ENCODE assay signal across 8 cellular contexts in the genomic region with DNA sequence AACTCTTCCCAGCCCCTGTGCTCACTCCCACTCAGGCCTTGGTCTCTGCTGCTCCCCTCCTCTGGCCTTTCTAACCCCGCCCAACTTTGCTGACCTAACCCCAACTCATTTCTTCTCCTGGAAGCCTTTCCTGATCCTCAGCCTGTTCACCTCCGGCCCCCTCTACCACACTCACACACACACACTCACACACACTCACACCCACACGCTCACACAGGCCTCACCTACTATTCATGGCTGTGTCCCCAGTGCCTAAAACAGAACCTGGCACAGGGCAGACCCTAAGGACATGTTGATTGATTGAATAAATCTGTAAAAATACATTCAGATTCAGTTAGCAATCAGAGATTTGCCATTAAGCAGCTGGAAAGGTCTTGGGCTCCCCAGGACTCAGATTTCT. TPM values are rescaled to one million over a fixed set of nuclear protein-coding genes. Genes with fewer than 3 reads are reported as not detected.
"Had no signal": no experiment of that assay in that cellular context is flagged by ENCODE, and none has a peak within 500 bp of the region (broad histone marks: within the 10 kb centered on the region; RNA-seq: fewer than 3 reads in every experiment).

No MANE protein-coding gene starts in this region.

- H3K4me3 Mint-ChIP-seq: H9, HFFc6 had no signal

- H3K4me3 ChIP-seq: GM23248, HAP-1 had no signal

- ATAC-seq: HCT116 had no signal

- H3K27ac ChIP-seq: GM23248 had no signal

- H2AFZ ChIP-seq: GM23248 had no signal

- DNase-seq: GM23248, GOT3, H7, H9, HCEC 1CT, HFFc6 had no signal

- H3K4me1 ChIP-seq: HAP-1 had no signal

- H3K36me3 ChIP-seq: HAP-1 had no signal

- H3K9me3 Mint-ChIP-seq: H9, HFFc6 had no signal

- H3K27ac Mint-ChIP-seq: H9, HFFc6 had no signal

- H3K9me3 ChIP-seq: HAP-1 had no signal

RNA-seq across cellular contexts. Expression of a gene that starts 28.5 kb away (rescaled TPM):
- total RNA-seq: GM23248, H9, HFFc6 had no signal
- polyA plus RNA-seq: GM23248 had no signal
